In genomic region chr11:128266893-128267292, GRCh38 we compare ENCODE assay signal across 19 cellular contexts.
DNase-seq lines count a peak whose midpoint lies in the region; ATAC-seq lines count a peak whose summit lies in the region.
"Had no signal": no experiment of that assay in that cellular context is flagged by ENCODE, and none has a peak within 500 bp of the region (broad histone marks: within the 10 kb centered on the region; RNA-seq: fewer than 3 reads in every experiment).

No MANE protein-coding gene starts in this region.

- H3K9me3 Mint-ChIP-seq in activated T-cell treated with anti-CD3 and anti-CD28 coated beads, Interleukin-2, amount 50 U/mL, for 72 hours = peaks cover 0 to 2% of the 10 kb centered on the region in 2 donors
- H3K9me3 Mint-ChIP-seq in activated naive CD8-positive, alpha-beta T cell treated with anti-CD3 and anti-CD28 coated beads, Interleukin-2, amount 50 U/mL, for 24 hours = no peaks in the 10 kb centered on the region
- H3K9me3 Mint-ChIP-seq: CD4-positive, CD25-positive, alpha-beta regulatory T cell; CD8-positive, alpha-beta memory T cell; HFFc6 had no signal

- peak overlapping the region; percentile 73 for H3K27ac Mint-ChIP-seq in activated T-cell treated with anti-CD3 and anti-CD28 coated beads, Interleukin-2, amount 50 U/mL, for 72 hours
- peak overlapping the region; percentile 31 for H3K27ac Mint-ChIP-seq in activated naive CD8-positive, alpha-beta T cell treated with anti-CD3 and anti-CD28 coated beads, Interleukin-2, amount 50 U/mL, for 24 hours
- H3K27ac Mint-ChIP-seq: CD4-positive, CD25-positive, alpha-beta regulatory T cell; CD8-positive, alpha-beta memory T cell; HFFc6 had no signal

- H3K36me3 Mint-ChIP-seq in activated T-cell treated with anti-CD3 and anti-CD28 coated beads, Interleukin-2, amount 50 U/mL, for 72 hours (ENCODE audit: insufficient read depth in 2 of 2) = no peaks in the 10 kb centered on the region
- no peaks in the 10 kb centered on the region for H3K36me3 Mint-ChIP-seq in activated naive CD8-positive, alpha-beta T cell treated with anti-CD3 and anti-CD28 coated beads, Interleukin-2, amount 50 U/mL, for 24 hours (ENCODE audit: low read depth)
- H3K36me3 Mint-ChIP-seq: CD4-positive, CD25-positive, alpha-beta regulatory T cell had no signal

- DNase-seq in activated T-cell treated with anti-CD3 and anti-CD28 coated beads, Interleukin-2, amount 50 U/mL, for 72 hours = no peak
- no peak for DNase-seq in activated T-cell treated with anti-CD3 and anti-CD28 coated beads, Interleukin-2, amount 50 U/mL, for 48 hours
- DNase-seq in activated naive CD8-positive, alpha-beta T cell treated with anti-CD3 and anti-CD28 coated beads, Interleukin-2, amount 50 U/mL, for 24 hours = no peak
- DNase-seq in stimulated activated naive CD8-positive, alpha-beta T cell treated with anti-CD3 and anti-CD28 coated beads, Interleukin-15, Interleukin-2, amounts not matched to agents 100 U/mL and 50 U/mL, for 24 hours = no peak
- DNase-seq in T-helper 1 cell (no peak), NCI-H345 treated with DMSO at 0.1 percent for 48 hours (lab: John Stamatoyannopoulos, UW; ENCODE audit: unreplicated experiment) (no peak)
- DNase-seq: ACHN; BE2C; C1 segment of cervical spinal cord; CD4-positive, CD25-positive, alpha-beta regulatory T cell; CD8-positive, alpha-beta memory T cell; COR-L47; DMS79 treated with DMSO at 0.1 percent for 48 hours; GF-D8; GOT3; H7; HFFc6; IMR-90 had no signal

- H3K27me3 Mint-ChIP-seq in activated T-cell treated with anti-CD3 and anti-CD28 coated beads, Interleukin-2, amount 50 U/mL, for 72 hours (ENCODE audit: low read depth) = peaks cover 8% of the 10 kb centered on the region
- no peaks in the 10 kb centered on the region for H3K27me3 Mint-ChIP-seq in activated naive CD8-positive, alpha-beta T cell treated with anti-CD3 and anti-CD28 coated beads, Interleukin-2, amount 50 U/mL, for 24 hours
- H3K27me3 Mint-ChIP-seq: CD8-positive, alpha-beta memory T cell had no signal

- H3K4me3 Mint-ChIP-seq in activated T-cell treated with anti-CD3 and anti-CD28 coated beads, Interleukin-2, amount 50 U/mL, for 72 hours = no peak overlapping the region
- no peak overlapping the region for H3K4me3 Mint-ChIP-seq in activated naive CD8-positive, alpha-beta T cell treated with anti-CD3 and anti-CD28 coated beads, Interleukin-2, amount 50 U/mL, for 24 hours
- H3K4me3 Mint-ChIP-seq: CD4-positive, CD25-positive, alpha-beta regulatory T cell; CD8-positive, alpha-beta memory T cell; HFFc6 had no signal

- peaks cover 21% of the 10 kb centered on the region for H3K4me1 Mint-ChIP-seq in activated T-cell treated with anti-CD3 and anti-CD28 coated beads, Interleukin-2, amount 50 U/mL, for 72 hours (ENCODE audit: low read depth)
- peaks cover 26% of the 10 kb centered on the region for H3K4me1 Mint-ChIP-seq in activated naive CD8-positive, alpha-beta T cell treated with anti-CD3 and anti-CD28 coated beads, Interleukin-2, amount 50 U/mL, for 24 hours

- peak; percentile 58 to 71 for ATAC-seq in activated T-cell treated with anti-CD3 and anti-CD28 coated beads, Interleukin-2, amount 50 U/mL, for 72 hours (replicated peaks in 1 of 2)
- peak; percentile 61 for ATAC-seq in activated naive CD8-positive, alpha-beta T cell treated with anti-CD3 and anti-CD28 coated beads, Interleukin-2, amount 50 U/mL, for 24 hours
- peak; percentile 69 for ATAC-seq in stimulated activated naive CD8-positive, alpha-beta T cell treated with anti-CD3 and anti-CD28 coated beads, Interleukin-15, Interleukin-2, amounts not matched to agents 100 U/mL and 50 U/mL, for 24 hours
- ATAC-seq: HCT116 had no signal
